Comparison of ENCODE assay signal across 28 cellular contexts in the genomic region with DNA sequence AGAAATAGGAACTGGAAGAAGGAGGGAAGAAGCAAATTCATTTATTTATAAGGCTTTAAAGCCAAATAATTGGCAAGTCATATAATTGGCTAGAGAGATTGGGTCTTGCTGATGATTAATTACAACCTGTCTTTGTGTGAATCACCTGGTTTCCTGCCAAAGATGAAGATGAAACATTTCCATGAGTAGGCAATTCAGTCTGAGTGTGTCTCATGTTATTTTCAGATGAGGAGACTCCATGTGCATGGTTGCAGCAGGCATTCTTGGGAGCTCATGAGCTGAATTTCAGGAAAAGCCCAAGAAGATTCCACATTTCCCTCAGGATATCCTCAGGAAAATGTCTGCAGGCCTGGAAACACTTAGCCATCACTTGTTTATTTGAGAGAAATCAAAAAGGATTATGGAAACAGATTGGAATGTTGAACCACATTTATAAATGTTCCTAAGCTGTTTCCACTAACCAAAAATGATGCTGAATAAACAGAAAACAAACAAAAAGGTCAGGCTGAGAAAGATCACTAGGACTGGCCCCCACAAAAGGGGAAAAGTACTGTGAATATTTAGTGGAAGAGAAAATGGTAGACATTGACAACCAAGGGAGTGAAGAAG.
A peak's percentile ranks its signal among the peaks of the same experiment; 100 is the strongest.
DNase-seq lines count a peak whose midpoint lies in the region; ATAC-seq, FAIRE-seq and TF ChIP-seq lines count a peak whose summit lies in the region.
"Had no signal": no experiment of that assay in that cellular context is flagged by ENCODE, and none has a peak within 500 bp of the region (broad histone marks: within the 10 kb centered on the region; RNA-seq: fewer than 3 reads in every experiment).

No MANE protein-coding gene starts in this region.

- H3K36me3 ChIP-seq in ovary: no peaks in the 10 kb centered on the region
- H3K36me3 ChIP-seq: cardiac muscle cell, left lung had no signal

- peak; percentile 39 for FAIRE-seq in A549 (lab: Jason Lieb, UNC)
- FAIRE-seq: D721Med, frontal cortex, GM18507, small intestine had no signal

- TF ChIP-seq POLR2A in A549 (IDR thresholded peaks at IDR 0.05; ENCODE audit: low read length) (no peak), ovary (IDR thresholded peaks at IDR 0.05) (no peak)

- H3K9me3 Mint-ChIP-seq in stimulated activated naive B cell treated with anti-CD40 and anti-IgM and Interleukin-4, amounts not matched to agents 10 μg/mL and 1 μg/mL and 100 μg/mL, for 72 hours: no peaks in the 10 kb centered on the region
- H3K9me3 Mint-ChIP-seq: dendritic cell treated with granulocyte-macrophage colony-stimulating factor and Interleukin-4, amounts not matched to agents 40 ng/mL and 50 ng/mL, for 4 days had no signal

- peaks cover 0 to 6% of the 10 kb centered on the region in 2 donors for H3K27me3 Mint-ChIP-seq in stimulated activated naive B cell treated with anti-CD40 and anti-IgM and Interleukin-4, amounts not matched to agents 10 μg/mL and 1 μg/mL and 100 μg/mL, for 72 hours

- no peak overlapping the region for H3K4me3 Mint-ChIP-seq in stimulated activated naive B cell treated with anti-CD40 and anti-IgM and Interleukin-4, amounts not matched to agents 10 μg/mL and 1 μg/mL and 100 μg/mL, for 72 hours
- H3K4me3 Mint-ChIP-seq: dendritic cell treated with granulocyte-macrophage colony-stimulating factor and Interleukin-4, amounts not matched to agents 40 ng/mL and 50 ng/mL, for 4 days; GM23338; naive thymus-derived CD4-positive, alpha-beta T cell had no signal

- H3K27ac Mint-ChIP-seq in stimulated activated naive B cell treated with anti-CD40 and anti-IgM and Interleukin-4, amounts not matched to agents 10 μg/mL and 1 μg/mL and 100 μg/mL, for 72 hours: no peak overlapping the region
- H3K27ac Mint-ChIP-seq: dendritic cell treated with granulocyte-macrophage colony-stimulating factor and Interleukin-4, amounts not matched to agents 40 ng/mL and 50 ng/mL, for 4 days; GM23338; naive thymus-derived CD4-positive, alpha-beta T cell had no signal

- H3K9me3 ChIP-seq in A549 (no peaks in the 10 kb centered on the region), ovary (no peaks in the 10 kb centered on the region)
- H3K9me3 ChIP-seq: left lung had no signal

- no peak for DNase-seq in A549 (ENCODE audit: low read depth in 1 of 2, low spot score in 1 of 2)
- DNase-seq in HCEC 1CT: peak; percentile 41
- peak; percentile 44 for DNase-seq in amniotic epithelial cell (ENCODE audit: low read depth)
- peak; percentile 14 for DNase-seq in fibroblast of villous mesenchyme (ENCODE audit: low read depth)
- no peak for DNase-seq in ovary
- DNase-seq in iPS-NIHi11 (ENCODE audit: low spot score): no peak
- DNase-seq in stimulated activated naive B cell treated with anti-CD40 and anti-IgM and Interleukin-4, amounts not matched to agents 10 μg/mL and 1 μg/mL and 100 μg/mL, for 72 hours: no peak
- DNase-seq in coronary artery (ENCODE audit: low spot score): no peak
- DNase-seq: activated CD4-positive, alpha-beta T cell treated with anti-CD3 and anti-CD28 coated beads for 1 hour; activated naive CD4-positive, alpha-beta T cell; activated T-cell treated with anti-CD3 and anti-CD28 coated beads, Interleukin-2, amount 50 U/mL, for 1 hour; anterior cingulate cortex; hypothalamus; KBM-7; left lung; naive thymus-derived CD4-positive, alpha-beta T cell; NCI-H526 treated with DMSO at 0.1 percent for 48 hours; nucleus accumbens; small intestine; stimulated activated CD4-positive, alpha-beta T cell treated with anti-CD3 and anti-CD28 coated beads, Interleukin-2, amount 100 ng/mL, for 24 hours; substantia nigra had no signal

- no peak for ATAC-seq in A549
- no peak for ATAC-seq in stimulated activated naive B cell treated with anti-CD40 and anti-IgM and Interleukin-4, amounts not matched to agents 10 μg/mL and 1 μg/mL and 100 μg/mL, for 72 hours (replicated peaks)
- ATAC-seq: GM23338; left lung; naive thymus-derived CD4-positive, alpha-beta T cell had no signal

- no peak overlapping the region for H3K4me3 ChIP-seq in A549
- H3K4me3 ChIP-seq in fibroblast of villous mesenchyme (ENCODE audit: low read depth, low read length): no peak overlapping the region
- no peak overlapping the region for H3K4me3 ChIP-seq in ovary
- no peak overlapping the region for H3K4me3 ChIP-seq in coronary artery
- H3K4me3 ChIP-seq: cardiac muscle cell, GM23338, left lung had no signal

- TF ChIP-seq EP300 in A549 (IDR thresholded peaks at IDR 0.05) (no peak), ovary (IDR thresholded peaks at IDR 0.05) (no peak)

- TF ChIP-seq RAD21 in A549 (conservative IDR thresholded peaks at IDR 0.05 in 1 of 2, IDR thresholded peaks at IDR 0.05 in 1 of 2): no peak

- no peaks in the 10 kb centered on the region for H3K4me1 ChIP-seq in A549
- H3K4me1 ChIP-seq in ovary (ENCODE audit: insufficient read depth): no peaks in the 10 kb centered on the region
- H3K4me1 ChIP-seq: left lung had no signal

- H3K27me3 ChIP-seq in ovary: no peaks in the 10 kb centered on the region
- H3K27me3 ChIP-seq: cardiac muscle cell, left lung had no signal

- H3K4me2 ChIP-seq in A549: no peak overlapping the region
- H3K4me2 ChIP-seq: GM23338 had no signal

- no peaks in the 10 kb centered on the region for H3K36me3 Mint-ChIP-seq in stimulated activated naive B cell treated with anti-CD40 and anti-IgM and Interleukin-4, amounts not matched to agents 10 μg/mL and 1 μg/mL and 100 μg/mL, for 72 hours
- H3K36me3 Mint-ChIP-seq: naive thymus-derived CD4-positive, alpha-beta T cell had no signal

- POLR2A ChIA-PET in A549 (lab: Yijun Ruan, JAX): no interaction called here

- intact Hi-C loops in ovary (cut with DNase I): no loop called here

- TF ChIP-seq CTCF in A549 (IDR thresholded peaks at IDR 0.05): no peak
- TF ChIP-seq CTCF in fibroblast of villous mesenchyme (IDR thresholded peaks at IDR 0.05; ENCODE audit: insufficient read depth, low read depth, low read length): no peak
- no peak for TF ChIP-seq CTCF in ovary (IDR thresholded peaks at IDR 0.05)
- no peak for TF ChIP-seq CTCF in coronary artery (IDR thresholded peaks at IDR 0.05)

- CTCF ChIA-PET in A549 (lab: Yijun Ruan, JAX): no interaction called here

- H3K4me1 Mint-ChIP-seq in stimulated activated naive B cell treated with anti-CD40 and anti-IgM and Interleukin-4, amounts not matched to agents 10 μg/mL and 1 μg/mL and 100 μg/mL, for 72 hours: no peaks in the 10 kb centered on the region
- H3K4me1 Mint-ChIP-seq: GM23338; naive thymus-derived CD4-positive, alpha-beta T cell had no signal

- no peak overlapping the region for H3K27ac ChIP-seq in A549
- H3K27ac ChIP-seq in ovary: no peak overlapping the region
- H3K27ac ChIP-seq in coronary artery: no peak overlapping the region
- H3K27ac ChIP-seq: C4-2B, cardiac muscle cell, left lung had no signal

TF ChIP-seq in A549, 52 proteins besides CTCF, POLR2A, EP300 and RAD21:
- no peak for TF ChIP-seq HDAC2 (IDR thresholded peaks at IDR 0.05)
- TF ChIP-seq CHD2 (IDR thresholded peaks at IDR 0.05; ENCODE audit: low read length, partially characterized antibody): no peak
- TF ChIP-seq KDM1A (IDR thresholded peaks at IDR 0.05; ENCODE audit: low read depth): no peak
- TF ChIP-seq, protein P1, sequence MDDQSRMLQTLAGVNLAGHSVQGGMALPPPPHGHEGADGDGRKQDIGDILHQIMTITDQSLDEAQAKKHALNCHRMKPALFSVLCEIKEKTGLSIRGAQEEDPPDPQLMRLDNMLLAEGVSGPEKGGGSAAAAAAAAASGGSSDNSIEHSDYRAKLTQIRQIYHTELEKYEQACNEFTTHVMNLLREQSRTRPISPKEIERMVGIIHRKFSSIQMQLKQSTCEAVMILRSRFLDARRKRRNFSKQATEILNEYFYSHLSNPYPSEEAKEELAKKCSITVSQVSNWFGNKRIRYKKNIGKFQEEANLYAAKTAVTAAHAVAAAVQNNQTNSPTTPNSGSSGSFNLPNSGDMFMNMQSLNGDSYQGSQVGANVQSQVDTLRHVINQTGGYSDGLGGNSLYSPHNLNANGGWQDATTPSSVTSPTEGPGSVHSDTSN (IDR thresholded peaks at IDR 0.05): no peak
- no peak for TF ChIP-seq CEBPB (IDR thresholded peaks at IDR 0.05)
- TF ChIP-seq ZFP36 (IDR thresholded peaks at IDR 0.05; ENCODE audit: borderline replicate concordance, partially characterized antibody): no peak
- TF ChIP-seq CBX2 (IDR thresholded peaks at IDR 0.05; ENCODE audit: borderline replicate concordance, low read depth): no peak
- TF ChIP-seq HEYL (CRISPR knock-in tag; IDR thresholded peaks at IDR 0.05): no peak

Comparison
In these comparisons a context has a peak if more than half of its experiments do, and no peak if none do; other contexts are left out.
1. DNase-seq: peak in HCEC 1CT (single experiment), amniotic epithelial cell (single experiment) and fibroblast of villous mesenchyme (single experiment); none in A549 (0 of 2), ovary (0 of 5), iPS-NIHi11 (single experiment), stimulated activated naive B cell treated with anti-CD40 and anti-IgM and Interleukin-4, amounts not matched to agents 10 μg/mL and 1 μg/mL and 100 μg/mL, for 72 hours (single experiment) and coronary artery (single experiment).